ENCODE assay signal across 25 cellular contexts in the genomic region with DNA sequence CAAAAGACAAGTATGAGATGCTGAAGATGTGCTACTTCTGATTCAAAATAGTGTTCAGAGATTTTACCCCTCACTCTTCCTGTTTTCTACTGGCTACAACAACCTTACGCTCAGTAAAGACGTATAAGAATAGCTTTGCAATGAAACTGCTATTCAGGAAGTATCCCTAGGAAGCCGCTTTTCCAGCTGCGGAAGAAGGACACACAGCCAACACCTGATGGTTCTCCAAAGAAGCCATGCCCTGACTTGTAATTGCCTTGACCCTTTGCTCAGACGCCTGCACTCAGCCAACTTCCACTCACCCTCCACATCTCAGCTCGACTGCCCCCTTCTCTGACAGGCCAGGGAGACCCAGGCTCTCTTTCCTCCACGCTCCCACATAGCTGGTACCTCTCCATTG.
A peak's percentile ranks its signal among the peaks of the same experiment; 100 is the strongest.
DNase-seq lines count a peak whose midpoint lies in the region; ATAC-seq, FAIRE-seq and TF ChIP-seq lines count a peak whose summit lies in the region.
"Had no signal": no experiment of that assay in that cellular context is flagged by ENCODE, and none has a peak within 500 bp of the region (broad histone marks: within the 10 kb centered on the region; RNA-seq: fewer than 3 reads in every experiment).

No MANE protein-coding gene starts in this region.

- H3K27ac ChIP-seq in GM23338 (ENCODE audit: low read depth) (no peak overlapping the region), astrocyte (ENCODE audit: low read depth, low read length) (no peak overlapping the region), mesenchymal stem cell (ENCODE audit: low read length, poor library complexity, severe bottlenecking) (no peak overlapping the region)
- H3K27ac ChIP-seq in effector memory CD4-positive, alpha-beta T cell (ENCODE audit: insufficient read depth, low read length, poor library complexity, severe bottlenecking) = no peak overlapping the region
- H3K27ac ChIP-seq: KMS-11 had no signal

- H3K36me3 Mint-ChIP-seq in GM23338 (ENCODE audit: low read depth) = no peaks in the 10 kb centered on the region
- H3K36me3 Mint-ChIP-seq in astrocyte (ENCODE audit: low read depth, unreplicated experiment) = no peaks in the 10 kb centered on the region
- H3K36me3 Mint-ChIP-seq in stimulated activated naive B cell treated with anti-CD40 and anti-IgM and Interleukin-4, amounts not matched to agents 10 μg/mL and 1 μg/mL and 100 μg/mL, for 72 hours = peaks cover 12 to 25% of the 10 kb centered on the region in 2 donors
- H3K36me3 Mint-ChIP-seq in chondrocyte (ENCODE audit: low read depth) = no peaks in the 10 kb centered on the region
- H3K36me3 Mint-ChIP-seq: activated CD4-positive, alpha-beta memory T cell treated with anti-CD3 and anti-CD28 coated beads for 36 hours had no signal

- H3K23ac ChIP-seq in mesenchymal stem cell (ENCODE audit: low read length in 2 of 2) = no peak overlapping the region

- H2BK15ac ChIP-seq in mesenchymal stem cell (ENCODE audit: low read depth, poor library complexity, severe bottlenecking) = no peak overlapping the region

- H2AK5ac ChIP-seq in mesenchymal stem cell (ENCODE audit: low read length, severe bottlenecking) = no peak overlapping the region

- peaks cover 60% of the 10 kb centered on the region for H3K4me1 ChIP-seq in GM23338 (ENCODE audit: insufficient read depth)
- no peaks in the 10 kb centered on the region for H3K4me1 ChIP-seq in astrocyte (ENCODE audit: insufficient read depth, low read length)
- H3K4me1 ChIP-seq in mesenchymal stem cell (ENCODE audit: control insufficient read depth, insufficient read depth, low read depth, low read length) = peaks cover 10% of the 10 kb centered on the region
- no peaks in the 10 kb centered on the region for H3K4me1 ChIP-seq in effector memory CD4-positive, alpha-beta T cell (ENCODE audit: control insufficient read depth, insufficient read depth, low read length, poor library complexity, severe bottlenecking)

- peak overlapping the region; percentile 3 for H4K8ac ChIP-seq in mesenchymal stem cell (ENCODE audit: low read length)

- peak overlapping the region; percentile 65 for H4K91ac ChIP-seq in mesenchymal stem cell (ENCODE audit: low read length)

- no peak overlapping the region for H3K9ac ChIP-seq in astrocyte (ENCODE audit: low read length)
- no peak overlapping the region for H3K9ac ChIP-seq in mesenchymal stem cell (ENCODE audit: low read length)
- H3K9ac ChIP-seq: KMS-11 had no signal

- no peak; the same call in 2 of the 3 replicates for ATAC-seq in GM23338
- no peak for ATAC-seq in stimulated activated naive B cell treated with anti-CD40 and anti-IgM and Interleukin-4, amounts not matched to agents 10 μg/mL and 1 μg/mL and 100 μg/mL, for 72 hours (replicated peaks)
- ATAC-seq: activated naive CD8-positive, alpha-beta T cell treated with anti-CD3 and anti-CD28 coated beads, Interleukin-2, amount 50 U/mL, for 24 hours; CD8-positive, alpha-beta T cell; PC-3 had no signal

- H3K4me1 Mint-ChIP-seq in GM23338 (peaks cover 63% of the 10 kb centered on the region), astrocyte (ENCODE audit: low read depth, unreplicated experiment) (peaks cover 17% of the 10 kb centered on the region), chondrocyte (ENCODE audit: low read depth) (peaks cover 29% of the 10 kb centered on the region)
- peaks cover 47 to 72% of the 10 kb centered on the region in 2 donors for H3K4me1 Mint-ChIP-seq in stimulated activated naive B cell treated with anti-CD40 and anti-IgM and Interleukin-4, amounts not matched to agents 10 μg/mL and 1 μg/mL and 100 μg/mL, for 72 hours

- no peaks in the 10 kb centered on the region for H3F3A ChIP-seq in GM23338 (replicated peaks; ENCODE audit: low read depth)

- H3K4me3 Mint-ChIP-seq in GM23338 = no peak overlapping the region
- H3K4me3 Mint-ChIP-seq in astrocyte (ENCODE audit: unreplicated experiment) = no peak overlapping the region
- H3K4me3 Mint-ChIP-seq in stimulated activated naive B cell treated with anti-CD40 and anti-IgM and Interleukin-4, amounts not matched to agents 10 μg/mL and 1 μg/mL and 100 μg/mL, for 72 hours = peak overlapping the region in 1 of 2 donors; percentile 26
- H3K4me3 Mint-ChIP-seq in chondrocyte (ENCODE audit: unreplicated experiment) = no peak overlapping the region
- H3K4me3 Mint-ChIP-seq: activated CD4-positive, alpha-beta memory T cell treated with anti-CD3 and anti-CD28 coated beads for 36 hours; activated naive CD8-positive, alpha-beta T cell treated with anti-CD3 and anti-CD28 coated beads, Interleukin-2, amount 50 U/mL, for 24 hours; CD8-positive, alpha-beta T cell; endodermal cell had no signal

- H2AFZ ChIP-seq in GM23338 (no peak overlapping the region), astrocyte (ENCODE audit: low read depth, low read length) (no peak overlapping the region), mesenchymal stem cell (ENCODE audit: low read depth, low read length) (no peak overlapping the region)

- peaks cover 3% of the 10 kb centered on the region; the same call in 1 of the 2 replicates for H3K9me2 ChIP-seq in GM23338 (ENCODE audit: insufficient read depth)

- H3K14ac ChIP-seq in mesenchymal stem cell (ENCODE audit: low read length in 2 of 2) = peak overlapping the region in 1 of 2 experiments; percentile 92

- no peak for TF ChIP-seq CTCF in GM23338 (conservative IDR thresholded peaks at IDR 0.05; ENCODE audit: low read depth in 2 of 2)
- TF ChIP-seq CTCF in astrocyte (IDR thresholded peaks at IDR 0.05; ENCODE audit: insufficient read depth, low read depth, low read length) = no peak
- TF ChIP-seq CTCF in chondrocyte (IDR thresholded peaks at IDR 0.05) = no peak

- H2BK120ac ChIP-seq in mesenchymal stem cell (ENCODE audit: low read depth, low read length) = no peak overlapping the region

- H3K9me3 Mint-ChIP-seq in GM23338 = no peaks in the 10 kb centered on the region; the same call in 2 of the 3 replicates
- no peaks in the 10 kb centered on the region for H3K9me3 Mint-ChIP-seq in astrocyte (ENCODE audit: unreplicated experiment)
- peaks cover 0 to 2% of the 10 kb centered on the region in 2 donors for H3K9me3 Mint-ChIP-seq in stimulated activated naive B cell treated with anti-CD40 and anti-IgM and Interleukin-4, amounts not matched to agents 10 μg/mL and 1 μg/mL and 100 μg/mL, for 72 hours
- H3K9me3 Mint-ChIP-seq in chondrocyte (ENCODE audit: low read depth) = no peaks in the 10 kb centered on the region
- H3K9me3 Mint-ChIP-seq: activated CD4-positive, alpha-beta memory T cell treated with anti-CD3 and anti-CD28 coated beads for 36 hours; activated naive CD8-positive, alpha-beta T cell treated with anti-CD3 and anti-CD28 coated beads, Interleukin-2, amount 50 U/mL, for 24 hours; CD8-positive, alpha-beta T cell; endodermal cell had no signal

- H3K4ac ChIP-seq in mesenchymal stem cell (ENCODE audit: low read depth in 1 of 2, low read length in 2 of 2) = peak overlapping the region in 1 of 2 experiments; percentile 89

- no peak for FAIRE-seq in astrocyte (lab: Jason Lieb, UNC)
- FAIRE-seq: GM18507, islet of Langerhans had no signal

- H3K27ac Mint-ChIP-seq in GM23338 (peak overlapping the region; percentile 24), astrocyte (ENCODE audit: unreplicated experiment) (no peak overlapping the region), chondrocyte (ENCODE audit: unreplicated experiment) (no peak overlapping the region)
- H3K27ac Mint-ChIP-seq in stimulated activated naive B cell treated with anti-CD40 and anti-IgM and Interleukin-4, amounts not matched to agents 10 μg/mL and 1 μg/mL and 100 μg/mL, for 72 hours = peak overlapping the region; percentile 1
- H3K27ac Mint-ChIP-seq: activated CD4-positive, alpha-beta memory T cell treated with anti-CD3 and anti-CD28 coated beads for 36 hours; activated naive CD8-positive, alpha-beta T cell treated with anti-CD3 and anti-CD28 coated beads, Interleukin-2, amount 50 U/mL, for 24 hours; endodermal cell had no signal

- H3K4me3 ChIP-seq in GM23338 (no peak overlapping the region), astrocyte (ENCODE audit: insufficient read depth, low read depth, low read length) (no peak overlapping the region), mesenchymal stem cell (ENCODE audit: insufficient read depth in 1 of 2, low read depth in 1 of 2, low read length in 2 of 2) (no peak overlapping the region)
- H3K4me3 ChIP-seq in effector memory CD4-positive, alpha-beta T cell (ENCODE audit: insufficient read depth, low read depth, low read length, poor library complexity, severe bottlenecking) = no peak overlapping the region
- H3K4me3 ChIP-seq: body of pancreas, spleen had no signal

- H3K79me1 ChIP-seq in mesenchymal stem cell (replicated peaks; ENCODE audit: low read length, poor library complexity, severe bottlenecking) = peaks cover 18% of the 10 kb centered on the region

- H3K9me3 ChIP-seq in astrocyte (ENCODE audit: insufficient read depth, low read depth, low read length) (no peaks in the 10 kb centered on the region), mesenchymal stem cell (ENCODE audit: control insufficient read depth, low read length) (no peaks in the 10 kb centered on the region)
- H3K9me3 ChIP-seq in effector memory CD4-positive, alpha-beta T cell (ENCODE audit: control insufficient read depth, low read length) = no peaks in the 10 kb centered on the region
- H3K9me3 ChIP-seq: body of pancreas, spleen had no signal

- H3K79me2 ChIP-seq in GM23338 (replicated peaks; ENCODE audit: insufficient read depth) = no peaks in the 10 kb centered on the region
- no peaks in the 10 kb centered on the region for H3K79me2 ChIP-seq in astrocyte (ENCODE audit: insufficient read depth, low read length)

- WGBS in mesenchymal stem cell = 92% methylated on average over 7 of the region's 7 CpGs

- H4K20me1 ChIP-seq in GM23338 (replicated peaks; ENCODE audit: insufficient read depth) (no peaks in the 10 kb centered on the region), astrocyte (ENCODE audit: insufficient read depth, low read length) (peaks cover 5% of the 10 kb centered on the region)

- no peaks in the 10 kb centered on the region for H3K36me3 ChIP-seq in GM23338 (ENCODE audit: insufficient read depth)
- no peaks in the 10 kb centered on the region for H3K36me3 ChIP-seq in astrocyte (ENCODE audit: insufficient read depth, low read length)
- H3K36me3 ChIP-seq in mesenchymal stem cell (ENCODE audit: control insufficient read depth in 1 of 2, insufficient read depth in 2 of 2, low read depth in 1 of 2, low read length in 2 of 2) = peaks cover 0 to 4% of the 10 kb centered on the region in 2 experiments
- no peaks in the 10 kb centered on the region for H3K36me3 ChIP-seq in effector memory CD4-positive, alpha-beta T cell (ENCODE audit: control insufficient read depth, insufficient read depth, low read length)
- H3K36me3 ChIP-seq: spleen had no signal

- DNase-seq in GM23338 (ENCODE audit: low spot score) (no peak), astrocyte (ENCODE audit: low read depth) (no peak), mesenchymal stem cell (no peak), anterior cingulate cortex (lab: John Stamatoyannopoulos, UW) (no peak), chondrocyte (ENCODE audit: low spot score) (no peak)
- DNase-seq in stimulated activated naive B cell treated with anti-CD40 and anti-IgM and Interleukin-4, amounts not matched to agents 10 μg/mL and 1 μg/mL and 100 μg/mL, for 72 hours = no peak
- no peak for DNase-seq in effector memory CD4-positive, alpha-beta T cell
- DNase-seq: activated CD4-positive, alpha-beta memory T cell treated with anti-CD3 and anti-CD28 coated beads for 36 hours; activated CD4-positive, CD25-positive, alpha-beta regulatory T cell; activated CD8-positive, alpha-beta memory T cell treated with anti-CD3 and anti-CD28 coated beads, Interleukin-2, amount 50 U/mL, for 48 hours; activated effector memory CD4-positive, alpha-beta T cell treated with Interleukin-2 at 50 U/mL for 16 hours; activated naive CD8-positive, alpha-beta T cell treated with anti-CD3 and anti-CD28 coated beads, Interleukin-2, amount 50 U/mL, for 24 hours; CD8-positive, alpha-beta T cell; GF-D8; NCI-H1436 treated with DMSO at 0.1 percent for 48 hours; PC-3; stimulated activated CD4-positive, alpha-beta T cell treated with anti-CD3 and anti-CD28 coated beads, Interleukin-2, amount 100 ng/mL, for 48 hours; stimulated activated naive CD4-positive, alpha-beta T cell; SW 1271 had no signal

- H3K4me2 ChIP-seq in GM23338 = no peak overlapping the region
- peak overlapping the region; percentile 19 for H3K4me2 ChIP-seq in astrocyte (ENCODE audit: low read length)
- no peak overlapping the region for H3K4me2 ChIP-seq in mesenchymal stem cell (ENCODE audit: low read length, poor library complexity, severe bottlenecking)
- H3K4me2 ChIP-seq: KMS-11 had no signal

- peak overlapping the region; percentile 55 to 92 for H3K18ac ChIP-seq in mesenchymal stem cell (ENCODE audit: low read depth in 1 of 2, low read length in 2 of 2)

- H2BK12ac ChIP-seq in mesenchymal stem cell (ENCODE audit: low read length in 2 of 2) = peak overlapping the region; percentile 18 to 98

- H3K27me3 ChIP-seq in GM23338 (ENCODE audit: insufficient read depth) (no peaks in the 10 kb centered on the region), astrocyte (ENCODE audit: insufficient read depth, low read length) (no peaks in the 10 kb centered on the region), mesenchymal stem cell (ENCODE audit: control insufficient read depth in 1 of 2, insufficient read depth in 1 of 2, low read length in 2 of 2) (no peaks in the 10 kb centered on the region)
- no peaks in the 10 kb centered on the region for H3K27me3 ChIP-seq in effector memory CD4-positive, alpha-beta T cell (replicated peaks; ENCODE audit: control insufficient read depth, insufficient read depth, low read length, poor library complexity, severe bottlenecking)
- H3K27me3 ChIP-seq: body of pancreas, spleen had no signal

- H3K27me3 Mint-ChIP-seq in GM23338 (ENCODE audit: insufficient read depth, low read depth, poor library complexity) = peaks cover 6% of the 10 kb centered on the region
- H3K27me3 Mint-ChIP-seq in astrocyte (ENCODE audit: low read depth, unreplicated experiment) = no peaks in the 10 kb centered on the region
- no peaks in the 10 kb centered on the region for H3K27me3 Mint-ChIP-seq in stimulated activated naive B cell treated with anti-CD40 and anti-IgM and Interleukin-4, amounts not matched to agents 10 μg/mL and 1 μg/mL and 100 μg/mL, for 72 hours
- no peaks in the 10 kb centered on the region for H3K27me3 Mint-ChIP-seq in chondrocyte (ENCODE audit: low read depth)
- H3K27me3 Mint-ChIP-seq: activated CD4-positive, alpha-beta memory T cell treated with anti-CD3 and anti-CD28 coated beads for 36 hours; activated naive CD8-positive, alpha-beta T cell treated with anti-CD3 and anti-CD28 coated beads, Interleukin-2, amount 50 U/mL, for 24 hours had no signal

- no peak overlapping the region for H2BK5ac ChIP-seq in mesenchymal stem cell (ENCODE audit: low read depth, low read length, poor library complexity, severe bottlenecking)

Comparison
In these comparisons a context has a peak if more than half of its experiments do, and no peak if none do; other contexts are left out.
1. H3K27ac Mint-ChIP-seq: peak in GM23338 (single experiment) and stimulated activated naive B cell treated with anti-CD40 and anti-IgM and Interleukin-4, amounts not matched to agents 10 μg/mL and 1 μg/mL and 100 μg/mL, for 72 hours (single experiment); none in astrocyte (single experiment) and chondrocyte (single experiment).